Comparison of ENCODE assay signal across 8 cellular contexts in genomic region chr11:94623120-94623735, GRCh38. TPM values are rescaled to one million over a fixed set of nuclear protein-coding genes. Genes with fewer than 3 reads are reported as not detected.
DNase-seq lines count a peak whose midpoint lies in the region; ATAC-seq and TF ChIP-seq lines count a peak whose summit lies in the region.

No MANE protein-coding gene starts in this region.

- H3K4me1 ChIP-seq in osteoblast (ENCODE audit: insufficient read depth, low read length) = no peaks in the 10 kb centered on the region

- H3K4me3 ChIP-seq in Jurkat, Clone E6-1 (ENCODE audit: low read length) = no peak overlapping the region
- no peak overlapping the region for H3K4me3 ChIP-seq in osteoblast (ENCODE audit: insufficient read depth, low read length)

- no peak overlapping the region for H3K27ac ChIP-seq in osteoblast (ENCODE audit: low read depth, low read length)

- H3K36me3 ChIP-seq in osteoblast (ENCODE audit: insufficient read depth, low read length) = no peaks in the 10 kb centered on the region

- peak; percentile 79 for TF ChIP-seq CTCF in osteoblast (IDR thresholded peaks at IDR 0.05; ENCODE audit: extremely low read depth, low read depth, low read length)

- peak; percentile 80 for ATAC-seq in GM21381 (IDR thresholded peaks at IDR 0.05; ENCODE audit: unreplicated experiment)

- H3K79me2 ChIP-seq in osteoblast (ENCODE audit: insufficient read depth, low read length) = no peaks in the 10 kb centered on the region

- no peaks in the 10 kb centered on the region for H3K9me3 ChIP-seq in osteoblast (ENCODE audit: low read depth, low read length)

- DNase-seq in DMS153 treated with DMSO at 0.1 percent for 48 hours (lab: John Stamatoyannopoulos, UW; ENCODE audit: unreplicated experiment) (peak; percentile 84), NOMO-1 treated with DMSO at 0.1 percent for 48 hours (lab: John Stamatoyannopoulos, UW; ENCODE audit: unreplicated experiment) (peak; percentile 75), foreskin melanocyte (peak; percentile 46), osteoblast (ENCODE audit: insufficient read length, low spot score, missing footprints) (peak; percentile 73)
- peak; percentile 87 for DNase-seq in Jurkat, Clone E6-1 (ENCODE audit: low read depth, low spot score)
- DNase-seq in activated T-cell treated with anti-CD3 and anti-CD28 coated beads, Interleukin-2, amount 50 U/mL, for 48 hours = peak; percentile 48 to 58
- no peak for DNase-seq in activated effector memory CD4-positive, alpha-beta T cell treated with Interleukin-2 at 50 U/mL for 16 hours

- H3K27me3 ChIP-seq in osteoblast (ENCODE audit: insufficient read depth, low read length) = no peaks in the 10 kb centered on the region

- H3K4me2 ChIP-seq in osteoblast (ENCODE audit: insufficient read depth, low read length) = no peak overlapping the region

- no peak overlapping the region for H2AFZ ChIP-seq in osteoblast (ENCODE audit: low read length)

- H4K20me1 ChIP-seq in osteoblast (ENCODE audit: insufficient read depth, low read length) = no peaks in the 10 kb centered on the region

RNA-seq across cellular contexts. Expression of gene PIWIL4, which starts 56.1 kb away (rescaled TPM):
- polyA plus RNA-seq in Jurkat, Clone E6-1 (2012; ENCODE audit: insufficient read depth, insufficient read length) = 0.31 TPM
- total RNA-seq in osteoblast = 1.8 and 2.1 TPM in 2 replicates
